13 cellular contexts compared by ENCODE assay signal in the genomic region with DNA sequence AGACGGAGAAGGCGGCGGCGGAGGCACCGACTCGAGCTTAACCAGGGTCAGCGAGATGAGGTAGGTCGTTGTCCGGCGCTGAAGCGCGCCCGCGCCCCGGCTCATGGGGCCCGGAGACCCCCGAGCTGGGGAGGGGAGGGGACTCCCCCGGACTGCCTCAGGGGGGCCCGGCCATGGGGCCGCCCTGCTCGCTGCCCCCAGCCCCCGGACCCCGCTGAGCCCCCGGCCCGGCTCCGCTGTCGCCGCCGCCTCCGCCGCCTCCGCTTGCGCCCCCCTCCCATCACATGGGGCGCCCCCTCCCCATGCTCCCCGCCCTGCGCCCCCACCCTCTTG. TPM values are rescaled to one million over a fixed set of nuclear protein-coding genes. Genes with fewer than 3 reads are reported as not detected.
DNase-seq lines count a peak whose midpoint lies in the region; ATAC-seq and TF ChIP-seq lines count a peak whose summit lies in the region.
"Had no signal": no experiment of that assay in that cellular context is flagged by ENCODE, and none has a peak within 500 bp of the region (broad histone marks: within the 10 kb centered on the region; RNA-seq: fewer than 3 reads in every experiment).

No MANE protein-coding gene starts in this region.

- no peak overlapping the region for H2BK120ac ChIP-seq in H9 (ENCODE audit: low read depth, low read length, poor library complexity, severe bottlenecking)

- H3K23ac ChIP-seq in H9 (ENCODE audit: insufficient read length, low read depth, low read length) = no peak overlapping the region

- H2BK12ac ChIP-seq in H9 (ENCODE audit: insufficient read length, low read depth, low read length) = no peak overlapping the region

- no peak overlapping the region for H2BK15ac ChIP-seq in H9 (ENCODE audit: low read depth, low read length)

- no peak overlapping the region for H4K5ac ChIP-seq in H9 (ENCODE audit: insufficient read length, low read depth, low read length)

- no peaks in the 10 kb centered on the region; a peak in 1 of 5 replicates for H3K9me3 Mint-ChIP-seq in H9
- no peaks in the 10 kb centered on the region for H3K9me3 Mint-ChIP-seq in activated T-helper 17 cell treated with anti-CD3 and anti-CD28 coated beads, Interleukin-2, amount 50 U/mL, for 72 hours
- H3K9me3 Mint-ChIP-seq: activated CD4-positive, alpha-beta T cell treated with anti-CD3 and anti-CD28 coated beads, Interleukin-2, amount 10 ng/mL, durations not matched to agents 24 days and 14 days; central memory CD8-positive, alpha-beta T cell; memory B cell had no signal

- peak overlapping the region; percentile 12 to 30 (median 24) for H3K4me3 ChIP-seq in mammary epithelial cell (replicated peaks in 1 of 3; ENCODE audit: insufficient read depth in 1 of 3, low read depth in 2 of 3, low read length in 3 of 3)
- peak overlapping the region; percentile 53 for H3K4me3 ChIP-seq in iPS-18c (ENCODE audit: insufficient read depth, low read depth, low read length)
- H3K4me3 ChIP-seq in smooth muscle cell = peak overlapping the region; percentile 46

- H3K79me2 ChIP-seq in H9 (ENCODE audit: insufficient read depth, low read length) (no peaks in the 10 kb centered on the region), mammary epithelial cell (ENCODE audit: insufficient read depth, low read length) (no peaks in the 10 kb centered on the region), smooth muscle cell (ENCODE audit: low read depth) (no peaks in the 10 kb centered on the region)

- H3K36me3 Mint-ChIP-seq in H9 (ENCODE audit: insufficient read depth in 1 of 3, low read depth in 3 of 3) = no peaks in the 10 kb centered on the region; a peak in 1 of 7 replicates
- peaks cover 57% of the 10 kb centered on the region for H3K36me3 Mint-ChIP-seq in activated T-helper 17 cell treated with anti-CD3 and anti-CD28 coated beads, Interleukin-2, amount 50 U/mL, for 72 hours (ENCODE audit: low read depth)

- dilution Hi-C loops in mammary epithelial cell (cut with HindIII; ENCODE audit: low sequenced_read_pairs) = no loop called here

- H2AK5ac ChIP-seq in H9 (ENCODE audit: insufficient read length, low read length) = no peak overlapping the region

- H4K91ac ChIP-seq in H9 (ENCODE audit: insufficient read length, low read depth, low read length) = no peak overlapping the region

- no peak overlapping the region for H3K4ac ChIP-seq in H9 (ENCODE audit: low read depth, low read length)

- peaks cover 16% of the 10 kb centered on the region for H3K23me2 ChIP-seq in H9 (ENCODE audit: insufficient read length, low read depth, low read length, poor library complexity, severe bottlenecking)

- no peak overlapping the region for H2AFZ ChIP-seq in H9 (ENCODE audit: low read length)
- peak overlapping the region; percentile 43 for H2AFZ ChIP-seq in mammary epithelial cell (ENCODE audit: low read depth, low read length)
- H2AFZ ChIP-seq in smooth muscle cell (ENCODE audit: low read depth) = no peak overlapping the region

- no CpG with 5 or more reads among the region's 36 CpGs for WGBS in H9 (ENCODE audit: extremely low coverage, insufficient read length, low lambda C conversion rate)
- WGBS in mammary epithelial cell (ENCODE audit: low coverage, missing lambda C conversion rate) = no CpG with 5 or more reads among the region's 36 CpGs
- 3% methylated on average over 14 of the region's 36 CpGs for WGBS in smooth muscle cell (ENCODE audit: low lambda C conversion rate)

- H3T11ph ChIP-seq in H9 (ENCODE audit: low read length) = no peak overlapping the region

- H3K27me3 ChIP-seq in H9 (ENCODE audit: insufficient read depth, low read length) (peaks cover 60% of the 10 kb centered on the region), mammary epithelial cell (ENCODE audit: insufficient read depth, low read length) (peaks cover 22% of the 10 kb centered on the region), smooth muscle cell (ENCODE audit: low read depth) (peaks cover 100% of the 10 kb centered on the region)

- H3K14ac ChIP-seq in H9 (ENCODE audit: insufficient read depth, low read length) = no peak overlapping the region

- H2BK20ac ChIP-seq in H9 (ENCODE audit: low read depth, low read length, poor library complexity, severe bottlenecking) = no peak overlapping the region

- no peak for ATAC-seq in activated T-helper 17 cell treated with anti-CD3 and anti-CD28 coated beads, Interleukin-2, amount 50 U/mL, for 72 hours (replicated peaks)
- no peak for ATAC-seq in activated CD4-positive, CD25-positive, alpha-beta regulatory T cell treated with anti-CD3 and anti-CD28 coated beads, Interleukin-2, amount 50 U/mL, for 24 hours

- H3K4me2 ChIP-seq in H9 (ENCODE audit: insufficient read depth, insufficient read length, low read length) (peak overlapping the region; percentile 49), mammary epithelial cell (ENCODE audit: insufficient read depth, low read depth, low read length) (peak overlapping the region; percentile 77), smooth muscle cell (peak overlapping the region; percentile 87)

- intact Hi-C loops in mammary epithelial cell (cut with micrococcal nuclease) = loop anchor here (5.0 kb wide), 2 partner anchors 216 to 276 kb away; a partner anchor contains a TSS

- H3K27me3 Mint-ChIP-seq in H9 (ENCODE audit: low read depth) = peaks cover 91% of the 10 kb centered on the region
- no peaks in the 10 kb centered on the region for H3K27me3 Mint-ChIP-seq in activated T-helper 17 cell treated with anti-CD3 and anti-CD28 coated beads, Interleukin-2, amount 50 U/mL, for 72 hours
- H3K27me3 Mint-ChIP-seq: activated CD4-positive, alpha-beta T cell treated with anti-CD3 and anti-CD28 coated beads, Interleukin-2, amount 10 ng/mL, durations not matched to agents 24 days and 14 days; central memory CD8-positive, alpha-beta T cell; memory B cell had no signal

- H3K9ac ChIP-seq in H9 (ENCODE audit: extremely low read depth, insufficient read length, low read length) = no peak overlapping the region
- H3K9ac ChIP-seq in mammary epithelial cell (ENCODE audit: insufficient read depth, low read length) = no peak overlapping the region
- no peak overlapping the region for H3K9ac ChIP-seq in smooth muscle cell (ENCODE audit: low read depth)

- H2BK5ac ChIP-seq in H9 (ENCODE audit: insufficient read length, low read length) = no peak overlapping the region

- H3K9me3 ChIP-seq in H9 (ENCODE audit: control insufficient read depth, low read depth, low read length) = no peaks in the 10 kb centered on the region
- no peaks in the 10 kb centered on the region for H3K9me3 ChIP-seq in mammary epithelial cell (replicated peaks; ENCODE audit: insufficient read depth, low read length)
- H3K9me3 ChIP-seq in iPS-18c (ENCODE audit: control insufficient read depth, insufficient read depth, low read length) = no peaks in the 10 kb centered on the region
- H3K9me3 ChIP-seq in smooth muscle cell (replicated peaks; ENCODE audit: low read depth) = no peaks in the 10 kb centered on the region

- peaks cover 26 to 37% of the 10 kb centered on the region in 2 experiments for H3K4me1 Mint-ChIP-seq in H9
- H3K4me1 Mint-ChIP-seq in activated T-helper 17 cell treated with anti-CD3 and anti-CD28 coated beads, Interleukin-2, amount 50 U/mL, for 72 hours = peaks cover 22% of the 10 kb centered on the region

- no peak overlapping the region for H3K18ac ChIP-seq in H9 (ENCODE audit: insufficient read length, low read depth, low read length)

- H3F3A ChIP-seq in smooth muscle cell (ENCODE audit: low read depth) = no peaks in the 10 kb centered on the region

- peaks cover 2% of the 10 kb centered on the region; the same call in 1 of the 2 replicates for H3K4me1 ChIP-seq in H9 (ENCODE audit: insufficient read depth, low read length)
- peaks cover 24% of the 10 kb centered on the region for H3K4me1 ChIP-seq in mammary epithelial cell (ENCODE audit: insufficient read depth, low read length)
- peaks cover 17% of the 10 kb centered on the region for H3K4me1 ChIP-seq in smooth muscle cell (ENCODE audit: low read depth)

- H3K36me3 ChIP-seq in mammary epithelial cell (ENCODE audit: insufficient read depth, low read length) = no peaks in the 10 kb centered on the region
- H3K36me3 ChIP-seq in smooth muscle cell (ENCODE audit: low read depth) = no peaks in the 10 kb centered on the region

- H3K27ac ChIP-seq in H9 (ENCODE audit: insufficient read length, low read depth, low read length) (no peak overlapping the region), mammary epithelial cell (ENCODE audit: insufficient read depth, low read depth, low read length) (no peak overlapping the region), smooth muscle cell (ENCODE audit: low read depth) (no peak overlapping the region)

- BruUV-seq in mammary epithelial cell (replicated peaks; lab: Mats Ljungman, UMichigan) = no TSS peak

- peaks cover 2% of the 10 kb centered on the region for H4K20me1 ChIP-seq in H9 (ENCODE audit: control insufficient read depth, insufficient read depth, insufficient read length)
- H4K20me1 ChIP-seq in mammary epithelial cell (ENCODE audit: insufficient read depth, low read length) = no peaks in the 10 kb centered on the region
- no peaks in the 10 kb centered on the region for H4K20me1 ChIP-seq in smooth muscle cell (ENCODE audit: low read depth)

- in situ Hi-C loops in mammary epithelial cell (cut with MboI; ENCODE audit: low sequenced_read_pairs in 2 of 2) = no loop called here

- TF ChIP-seq CTCF in H9 (conservative IDR thresholded peaks at IDR 0.05) (no peak), mammary epithelial cell (conservative IDR thresholded peaks at IDR 0.05 in 1 of 2, IDR thresholded peaks at IDR 0.05 in 1 of 2; ENCODE audit: extremely low read depth in 1 of 2, insufficient read depth in 1 of 2, low read depth in 1 of 2, low read length in 2 of 2) (no peak), smooth muscle cell (IDR thresholded peaks at IDR 0.05; ENCODE audit: borderline replicate concordance, insufficient read depth, poor library complexity, severe bottlenecking) (peak; percentile 0)

- H3K56ac ChIP-seq in H9 (ENCODE audit: insufficient read length, low read depth, low read length) = no peak overlapping the region

- H3K79me1 ChIP-seq in H9 (ENCODE audit: insufficient read depth, low read depth, low read length, poor library complexity, severe bottlenecking) = no peaks in the 10 kb centered on the region

- no peak overlapping the region for H4K8ac ChIP-seq in H9 (replicated peaks; ENCODE audit: insufficient read length, low read depth, low read length)

- DNase-seq in H9 = no peak
- DNase-seq in mammary epithelial cell = no peak
- DNase-seq in smooth muscle cell (lab: John Stamatoyannopoulos, UW; ENCODE audit: unreplicated experiment) = no peak
- no peak for DNase-seq in HPDE6-E6E7 (ENCODE audit: extremely low spot score)
- DNase-seq in NCI-H1417 treated with DMSO at 0.1 percent for 48 hours (lab: John Stamatoyannopoulos, UW) = no peak
- DNase-seq: activated CD4-positive, alpha-beta T cell treated with anti-CD3 and anti-CD28 coated beads, Interleukin-2, amount 10 ng/mL, durations not matched to agents 24 days and 14 days; activated gamma-delta T cell; NCI-H510A treated with DMSO at 0.1 percent for 48 hours had no signal

- CTCF ChIA-PET in mammary epithelial cell (lab: Charles Lee; ENCODE audit: low non-redundant PET) = no interaction called here

- H3K4me3 Mint-ChIP-seq in H9 = peak overlapping the region; percentile 27 to 54; a peak in 2 of 5 replicates
- H3K4me3 Mint-ChIP-seq in activated T-helper 17 cell treated with anti-CD3 and anti-CD28 coated beads, Interleukin-2, amount 50 U/mL, for 72 hours = no peak overlapping the region
- H3K4me3 Mint-ChIP-seq: activated CD4-positive, alpha-beta T cell treated with anti-CD3 and anti-CD28 coated beads, Interleukin-2, amount 10 ng/mL, durations not matched to agents 24 days and 14 days; memory B cell had no signal

- no peak overlapping the region for H3K27ac Mint-ChIP-seq in H9
- no peak overlapping the region for H3K27ac Mint-ChIP-seq in activated T-helper 17 cell treated with anti-CD3 and anti-CD28 coated beads, Interleukin-2, amount 50 U/mL, for 72 hours
- H3K27ac Mint-ChIP-seq: activated CD4-positive, alpha-beta T cell treated with anti-CD3 and anti-CD28 coated beads, Interleukin-2, amount 10 ng/mL, durations not matched to agents 24 days and 14 days; memory B cell had no signal

RNA-seq across cellular contexts. Expression of a gene that starts 0.4 kb away (rescaled TPM):
- total RNA-seq in H9 (2021) (4.6 and 5.3 TPM in 2 replicates), mammary epithelial cell (under 1 TPM; 0.33 to 0.99 TPM), smooth muscle cell (not detected in 2 replicates)
- polyA plus RNA-seq in mammary epithelial cell (0.28 TPM), smooth muscle cell (not detected in 2 replicates)
- 0.57 TPM for polyA minus RNA-seq in mammary epithelial cell
- total RNA-seq in activated T-helper 17 cell treated with anti-CD3 and anti-CD28 coated beads, Interleukin-2, amount 50 U/mL, for 72 hours = 10 to 100 TPM; 34.9 to 52.0 TPM

RNA-seq across cellular contexts. Expression of a gene that starts 6.7 kb away (rescaled TPM):
- total RNA-seq in H9 (2021) (18.8 and 20.0 TPM in 2 replicates), mammary epithelial cell (10 to 100 TPM; 23.6 to 58.3 TPM), smooth muscle cell (68.0 and 105 TPM in 2 replicates)
- polyA plus RNA-seq in mammary epithelial cell (33.0 TPM), smooth muscle cell (48.6 and 55.1 TPM in 2 replicates)
- polyA minus RNA-seq in mammary epithelial cell = 38.5 TPM
- total RNA-seq in activated T-helper 17 cell treated with anti-CD3 and anti-CD28 coated beads, Interleukin-2, amount 50 U/mL, for 72 hours = 10 to 100 TPM; 10.7 to 18.7 TPM

RNA-seq across cellular contexts. Expression of a gene that starts 14.0 kb away (rescaled TPM):
- total RNA-seq in H9 (2021) (217 and 218 TPM in 2 replicates), mammary epithelial cell (100 to 1,000 TPM; 103 to 163 TPM), smooth muscle cell (144 and 158 TPM in 2 replicates)
- polyA plus RNA-seq in mammary epithelial cell (258 TPM), smooth muscle cell (215 and 235 TPM in 2 replicates)
- polyA minus RNA-seq in mammary epithelial cell = 128 TPM
- 100 to 1,000 TPM; 132 to 242 TPM for total RNA-seq in activated T-helper 17 cell treated with anti-CD3 and anti-CD28 coated beads, Interleukin-2, amount 50 U/mL, for 72 hours

RNA-seq across cellular contexts. Expression of a gene that starts 16.8 kb away (rescaled TPM):
- total RNA-seq in H9 (2021) (20.5 and 20.9 TPM in 2 replicates), mammary epithelial cell (10 to 100 TPM in 1 of 2 donors, 1 to 10 TPM in 1; 6.0 to 18.8 TPM), smooth muscle cell (6.5 and 8.6 TPM in 2 replicates)
- polyA plus RNA-seq in mammary epithelial cell (13.8 TPM), smooth muscle cell (3.7 and 6.8 TPM in 2 replicates)
- 4.8 TPM for polyA minus RNA-seq in mammary epithelial cell
- total RNA-seq in activated T-helper 17 cell treated with anti-CD3 and anti-CD28 coated beads, Interleukin-2, amount 50 U/mL, for 72 hours = 10 to 100 TPM; 22.5 to 26.9 TPM

RNA-seq across cellular contexts. Expression of a gene that starts 28.8 kb away (rescaled TPM):
- total RNA-seq in H9 (2021) (6.1 and 6.5 TPM in 2 replicates), mammary epithelial cell (10 to 100 TPM in 1 of 2 donors, 1 to 10 TPM in 1; 6.2 to 42.1 TPM), smooth muscle cell (0.81 and 0.90 TPM in 2 replicates)
- polyA plus RNA-seq in mammary epithelial cell (27.4 TPM), smooth muscle cell (1.3 and 1.7 TPM in 2 replicates)
- polyA minus RNA-seq in mammary epithelial cell = 16.0 TPM
- total RNA-seq in activated T-helper 17 cell treated with anti-CD3 and anti-CD28 coated beads, Interleukin-2, amount 50 U/mL, for 72 hours = 10 to 100 TPM; 14.4 to 14.7 TPM
